Comparison of ENCODE assay signal across 13 cellular contexts in genomic region chr1:248842781-248843331, GRCh38. TPM values are rescaled to one million over a fixed set of nuclear protein-coding genes. Genes with fewer than 3 reads are reported as not detected.
DNase-seq lines count a peak whose midpoint lies in the region; ATAC-seq and TF ChIP-seq lines count a peak whose summit lies in the region.
"Had no signal": no experiment of that assay in that cellular context is flagged by ENCODE, and none has a peak within 500 bp of the region (broad histone marks: within the 10 kb centered on the region; RNA-seq: fewer than 3 reads in every experiment).

No MANE protein-coding gene starts in this region.

- H3K27ac Mint-ChIP-seq in activated T-cell treated with anti-CD3 and anti-CD28 coated beads, Interleukin-2, amount 50 U/mL, for 72 hours: no peak overlapping the region
- no peak overlapping the region for H3K27ac Mint-ChIP-seq in neural progenitor cell

- WGBS in suprapubic skin: 57% methylated on average over 8 of the region's 8 CpGs

- no peak overlapping the region for H3K9ac ChIP-seq in neural progenitor cell

- H3K27me3 ChIP-seq in suprapubic skin (no peaks in the 10 kb centered on the region), neural progenitor cell (no peaks in the 10 kb centered on the region)
- H3K27me3 ChIP-seq: brain microvascular endothelial cell had no signal

- TF ChIP-seq EP300 in suprapubic skin (IDR thresholded peaks at IDR 0.05): no peak

- H3K4me2 ChIP-seq in neural progenitor cell: no peak overlapping the region

- peaks cover 35% of the 10 kb centered on the region for H3K4me1 Mint-ChIP-seq in activated T-cell treated with anti-CD3 and anti-CD28 coated beads, Interleukin-2, amount 50 U/mL, for 72 hours (ENCODE audit: low read depth)
- peaks cover 22% of the 10 kb centered on the region for H3K4me1 Mint-ChIP-seq in neural progenitor cell

- peaks cover 30% of the 10 kb centered on the region for H4K20me1 ChIP-seq in neural progenitor cell (ENCODE audit: low read depth)

- peaks cover 43% of the 10 kb centered on the region for H3K4me1 ChIP-seq in suprapubic skin
- H3K4me1 ChIP-seq in neural progenitor cell: peaks cover 5% of the 10 kb centered on the region

- peak; percentile 6 for DNase-seq in activated T-cell treated with anti-CD3 and anti-CD28 coated beads, Interleukin-2, amount 50 U/mL, for 1 hour
- DNase-seq in activated T-cell treated with anti-CD3 and anti-CD28 coated beads, Interleukin-2, amount 50 U/mL, for 72 hours: no peak
- DNase-seq in epithelial cell of prostate (ENCODE audit: low read depth, low spot score) (peak; percentile 95), suprapubic skin (ENCODE audit: low spot score in 2 of 2) (peak in 1 of 2 donors; percentile 66), T1000 (lab: John Stamatoyannopoulos, UW) (no peak), neural progenitor cell (ENCODE audit: low spot score) (no peak)
- DNase-seq: brain microvascular endothelial cell, foreskin fibroblast, GDM1, mesendoderm, NCI-H1092 had no signal

- peak overlapping the region; percentile 85 for H3K27ac ChIP-seq in epithelial cell of prostate
- H3K27ac ChIP-seq in suprapubic skin: peak overlapping the region; percentile 73
- H3K27ac ChIP-seq in neural progenitor cell: no peak overlapping the region

- no peak for ATAC-seq in activated T-cell treated with anti-CD3 and anti-CD28 coated beads, Interleukin-2, amount 50 U/mL, for 72 hours (replicated peaks in 1 of 2)
- ATAC-seq in HG02798 (IDR thresholded peaks at IDR 0.05; ENCODE audit: poor library complexity, unreplicated experiment): peak; percentile 38
- ATAC-seq in HG03196 (IDR thresholded peaks at IDR 0.05; ENCODE audit: unreplicated experiment): no peak

- no peak overlapping the region for H3K4me3 Mint-ChIP-seq in activated T-cell treated with anti-CD3 and anti-CD28 coated beads, Interleukin-2, amount 50 U/mL, for 72 hours
- no peak overlapping the region for H3K4me3 Mint-ChIP-seq in neural progenitor cell

- no peak for TF ChIP-seq POLR2A in suprapubic skin (IDR thresholded peaks at IDR 0.05)

- H3F3A ChIP-seq in neural progenitor cell (ENCODE audit: low read depth): peaks cover 14% of the 10 kb centered on the region

- TF ChIP-seq CTCF in suprapubic skin (IDR thresholded peaks at IDR 0.05): no peak
- no peak for TF ChIP-seq CTCF in neural progenitor cell (IDR thresholded peaks at IDR 0.05)

- H3K4me3 ChIP-seq in suprapubic skin: no peak overlapping the region
- H3K4me3 ChIP-seq in neural progenitor cell: no peak overlapping the region

- H3K9me3 ChIP-seq in suprapubic skin (no peaks in the 10 kb centered on the region), neural progenitor cell (ENCODE audit: low read depth) (no peaks in the 10 kb centered on the region)

- no peak overlapping the region for H2AFZ ChIP-seq in neural progenitor cell (replicated peaks)

- H3K36me3 ChIP-seq in suprapubic skin: peaks cover 31% of the 10 kb centered on the region
- H3K36me3 ChIP-seq in neural progenitor cell: no peaks in the 10 kb centered on the region

- peaks cover 0 to 6% of the 10 kb centered on the region in 2 donors for H3K36me3 Mint-ChIP-seq in activated T-cell treated with anti-CD3 and anti-CD28 coated beads, Interleukin-2, amount 50 U/mL, for 72 hours (ENCODE audit: insufficient read depth in 2 of 2)
- H3K36me3 Mint-ChIP-seq in neural progenitor cell: peaks cover 5% of the 10 kb centered on the region

- H3K27me3 Mint-ChIP-seq in activated T-cell treated with anti-CD3 and anti-CD28 coated beads, Interleukin-2, amount 50 U/mL, for 72 hours (ENCODE audit: low read depth): no peaks in the 10 kb centered on the region
- no peaks in the 10 kb centered on the region for H3K27me3 Mint-ChIP-seq in neural progenitor cell (ENCODE audit: insufficient read depth, low read depth)

- peaks cover 49% of the 10 kb centered on the region for H3K79me2 ChIP-seq in neural progenitor cell (ENCODE audit: low read depth)

- no peaks in the 10 kb centered on the region for H3K9me3 Mint-ChIP-seq in activated T-cell treated with anti-CD3 and anti-CD28 coated beads, Interleukin-2, amount 50 U/mL, for 72 hours
- no peaks in the 10 kb centered on the region for H3K9me3 Mint-ChIP-seq in neural progenitor cell

RNA-seq across cellular contexts. Expression of gene ZNF672, which starts 4.8 kb away (rescaled TPM):
- total RNA-seq in activated T-cell treated with anti-CD3 and anti-CD28 coated beads, Interleukin-2, amount 50 U/mL, for 72 hours: 10 to 100 TPM; 42.2 to 47.6 TPM
- 10 to 100 TPM; 34.4 to 39.7 (median 38.8) TPM for total RNA-seq in suprapubic skin
- 16.9 and 35.5 TPM in 2 replicates for total RNA-seq in neural progenitor cell (ENCODE audit: low replicate concordance)

RNA-seq across cellular contexts. Expression of gene ZNF692, which starts 16.0 kb away (rescaled TPM):
- 10 to 100 TPM; 42.8 to 57.6 TPM for total RNA-seq in activated T-cell treated with anti-CD3 and anti-CD28 coated beads, Interleukin-2, amount 50 U/mL, for 72 hours
- total RNA-seq in suprapubic skin (100 to 1,000 TPM in 1 of 4 donors, 10 to 100 TPM in 3; 30.2 to 138 (median 52.6) TPM), neural progenitor cell (ENCODE audit: low replicate concordance) (37.8 and 84.9 TPM in 2 replicates)

RNA-seq across cellular contexts. Expression of gene SH3BP5L, which starts 17.1 kb away (rescaled TPM):
- 10 to 100 TPM; 23.1 to 25.3 TPM for total RNA-seq in activated T-cell treated with anti-CD3 and anti-CD28 coated beads, Interleukin-2, amount 50 U/mL, for 72 hours
- total RNA-seq in suprapubic skin (10 to 100 TPM; 23.5 to 41.2 (median 29.4) TPM), neural progenitor cell (ENCODE audit: low replicate concordance) (9.6 and 30.8 TPM in 2 replicates)

Comparison
In these comparisons a context has a peak if more than half of its experiments do, and no peak if none do; other contexts are left out.
1. DNase-seq: peak in activated T-cell treated with anti-CD3 and anti-CD28 coated beads, Interleukin-2, amount 50 U/mL, for 1 hour (single experiment) and epithelial cell of prostate (single experiment); none in activated T-cell treated with anti-CD3 and anti-CD28 coated beads, Interleukin-2, amount 50 U/mL, for 72 hours (0 of 2), T1000 (single experiment) and neural progenitor cell (single experiment).